Comparison of ENCODE assay signal across 22 cellular contexts in the genomic region with DNA sequence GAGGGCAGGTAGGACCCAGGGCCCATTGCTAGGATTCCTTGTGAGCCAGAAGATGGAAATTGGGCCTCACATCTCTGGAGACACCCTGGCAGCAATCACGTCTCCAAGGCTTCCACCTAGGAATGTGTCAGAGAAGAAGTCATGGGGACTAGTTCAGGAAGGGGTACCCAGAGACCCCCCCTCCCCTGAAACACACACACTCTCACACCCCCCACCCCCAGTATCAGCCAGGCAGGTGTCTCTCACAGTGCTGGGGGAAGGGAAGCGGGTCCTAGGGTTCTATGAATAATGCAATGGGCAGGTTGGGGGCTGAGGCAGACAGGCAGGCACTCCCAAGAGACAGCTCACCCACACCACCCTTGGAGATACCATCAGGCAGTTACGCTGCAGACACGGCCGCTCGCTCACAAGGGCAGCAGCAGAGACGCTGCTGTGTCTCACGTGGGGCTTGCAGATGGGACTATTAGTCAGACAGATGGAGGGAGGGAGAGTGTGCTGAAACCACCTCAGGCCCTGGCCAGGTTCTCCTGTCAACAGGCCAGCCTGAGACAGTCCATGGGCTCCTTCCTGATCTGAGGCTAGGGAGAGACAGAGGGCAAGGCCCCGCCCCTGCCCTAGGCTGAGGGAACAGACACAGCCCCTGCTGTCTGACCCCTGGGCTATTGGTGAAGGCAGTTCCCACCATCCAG.
DNase-seq lines count a peak whose midpoint lies in the region; ATAC-seq and TF ChIP-seq lines count a peak whose summit lies in the region.
"Had no signal": no experiment of that assay in that cellular context is flagged by ENCODE, and none has a peak within 500 bp of the region (broad histone marks: within the 10 kb centered on the region; RNA-seq: fewer than 3 reads in every experiment).

No MANE protein-coding gene starts in this region.

- H2BK12ac ChIP-seq in neuronal stem cell (ENCODE audit: low read length), result no peak overlapping the region

- no peak overlapping the region for H2AFZ ChIP-seq in neuronal stem cell (ENCODE audit: low read length)
- H2AFZ ChIP-seq: GM23248 had no signal

- H3K36me3 ChIP-seq in colonic mucosa (no peaks in the 10 kb centered on the region), neuronal stem cell (replicated peaks in 1 of 2; ENCODE audit: control insufficient read depth in 2 of 2, insufficient read depth in 2 of 2, low read length in 2 of 2) (no peaks in the 10 kb centered on the region), esophagus squamous epithelium (no peaks in the 10 kb centered on the region)
- H3K36me3 ChIP-seq: adrenal gland, ovary, thoracic aorta had no signal

- no peak overlapping the region for H3K27ac Mint-ChIP-seq in immature natural killer cell
- H3K27ac Mint-ChIP-seq: T-helper 1 cell treated with Interleukin-12 subunit alpha and Interleukin-12 subunit beta and Interleukin-4 antibody, amounts not matched to agents 30 μg/mL and 1 μg/mL, for 36 hours had no signal

- H3K14ac ChIP-seq in neuronal stem cell (ENCODE audit: low read length), result no peak overlapping the region

- H3K27ac ChIP-seq in colonic mucosa (no peak overlapping the region), neuronal stem cell (replicated peaks; ENCODE audit: low read length) (no peak overlapping the region), esophagus squamous epithelium (no peak overlapping the region)
- H3K27ac ChIP-seq: adrenal gland, GM23248, ovary, thoracic aorta had no signal

- no peak overlapping the region for H3K9ac ChIP-seq in colonic mucosa (ENCODE audit: low read depth in 2 of 2, low read length in 2 of 2)
- no peak overlapping the region for H3K9ac ChIP-seq in neuronal stem cell (ENCODE audit: low read depth, low read length, poor library complexity)
- H3K9ac ChIP-seq: GM23248 had no signal

- no peaks in the 10 kb centered on the region for H3K4me1 Mint-ChIP-seq in immature natural killer cell

- H3K18ac ChIP-seq in neuronal stem cell (ENCODE audit: low read length), result peak overlapping the region; percentile 35

- peak; percentile 63 for DNase-seq in DMS 273 (lab: John Stamatoyannopoulos, UW; ENCODE audit: unreplicated experiment)
- peak; percentile 27 for DNase-seq in HT1080 (ENCODE audit: low read depth)
- peak; percentile 12 for DNase-seq in colonic mucosa
- no peak for DNase-seq in neuronal stem cell (ENCODE audit: low spot score)
- no peak for DNase-seq in esophagus squamous epithelium (lab: John Stamatoyannopoulos, UW)
- DNase-seq in hepatic stellate cell (ENCODE audit: low spot score), result no peak
- DNase-seq in immature natural killer cell, result no peak
- DNase-seq: activated effector memory CD4-positive, alpha-beta T cell treated with Interleukin-2 at 50 U/mL for 16 hours; AML-193; central memory CD4-positive, alpha-beta T cell; GDM1; GM23248; Karpas-422; left colon; NCI-H1417 treated with DMSO at 0.1 percent for 48 hours; ovary; stimulated activated CD4-positive, alpha-beta T cell treated with anti-CD3 and anti-CD28 coated beads, Interleukin-4, amount 100 ng/mL, for 4 hours had no signal

- no peak overlapping the region for H2BK15ac ChIP-seq in neuronal stem cell (ENCODE audit: low read length)

- intact Hi-C loops in colonic mucosa (cut with DNase I) (no loop called here), esophagus squamous epithelium (cut with DNase I) (no loop called here)

- H3K4ac ChIP-seq in neuronal stem cell (ENCODE audit: low read length), result peak overlapping the region; percentile 38

- TF ChIP-seq CTCF in colonic mucosa (IDR thresholded peaks at IDR 0.05) (no peak), esophagus squamous epithelium (IDR thresholded peaks at IDR 0.05) (no peak)

- no peak for TF ChIP-seq POLR2A in esophagus squamous epithelium (IDR thresholded peaks at IDR 0.05)

- no peak overlapping the region for H4K8ac ChIP-seq in neuronal stem cell (ENCODE audit: low read depth, low read length)

- no peak overlapping the region for H2BK120ac ChIP-seq in neuronal stem cell (ENCODE audit: low read depth, low read length)

- ATAC-seq in GM19023 (IDR thresholded peaks at IDR 0.05; ENCODE audit: unreplicated experiment), result no peak
- ATAC-seq: GM12878, left colon had no signal

- no peaks in the 10 kb centered on the region for H3K36me3 Mint-ChIP-seq in immature natural killer cell

- H3K27me3 ChIP-seq in colonic mucosa (no peaks in the 10 kb centered on the region), neuronal stem cell (ENCODE audit: control insufficient read depth in 3 of 3, insufficient read depth in 3 of 3, low read depth in 1 of 3, low read length in 3 of 3) (no peaks in the 10 kb centered on the region), esophagus squamous epithelium (peaks cover 0 to 10% (median 0%) of the 10 kb centered on the region in 4 donors)
- H3K27me3 ChIP-seq: adrenal gland, ovary had no signal

- H4K91ac ChIP-seq in neuronal stem cell (ENCODE audit: low read depth, low read length, poor library complexity), result no peak overlapping the region

- H3K4me1 ChIP-seq in colonic mucosa, result no peaks in the 10 kb centered on the region
- H3K4me1 ChIP-seq in neuronal stem cell (ENCODE audit: control insufficient read depth in 2 of 2, insufficient read depth in 1 of 2, low read depth in 1 of 2, low read length in 2 of 2), result no peaks in the 10 kb centered on the region
- H3K4me1 ChIP-seq in esophagus squamous epithelium, result no peaks in the 10 kb centered on the region
- H3K4me1 ChIP-seq: adrenal gland had no signal

- H3K79me1 ChIP-seq in neuronal stem cell (ENCODE audit: low read depth, low read length), result peaks cover 1% of the 10 kb centered on the region

- no peak overlapping the region for H2AK5ac ChIP-seq in neuronal stem cell (ENCODE audit: low read depth, low read length)

- H3K9me3 Mint-ChIP-seq in immature natural killer cell, result no peaks in the 10 kb centered on the region
- H3K9me3 Mint-ChIP-seq: T-helper 1 cell treated with Interleukin-12 subunit alpha and Interleukin-12 subunit beta and Interleukin-4 antibody, amounts not matched to agents 30 μg/mL and 1 μg/mL, for 36 hours had no signal

- H2BK5ac ChIP-seq in neuronal stem cell (ENCODE audit: low read length), result no peak overlapping the region

- peaks cover 0 to 4% (median 3%) of the 10 kb centered on the region in 3 donors for H3K27me3 Mint-ChIP-seq in immature natural killer cell (ENCODE audit: low read depth in 3 of 3)

- no peak overlapping the region for H3K4me3 ChIP-seq in colonic mucosa
- H3K4me3 ChIP-seq in neuronal stem cell (ENCODE audit: low read length in 2 of 2), result no peak overlapping the region
- no peak overlapping the region for H3K4me3 ChIP-seq in esophagus squamous epithelium
- H3K4me3 ChIP-seq: adrenal gland, GM12878, GM23248, ovary, thoracic aorta had no signal

- no CpG with 5 or more reads among the region's 9 CpGs for WGBS in neuronal stem cell (ENCODE audit: extremely low coverage in 2 of 2, insufficient read length in 2 of 2, insufficient replicate concordance in 1 of 2), 2 donors
- 67 to 83% methylated on average over 1 to 9 of the region's 9 CpGs for WGBS in esophagus squamous epithelium, 2 donors

- H3K4me3 Mint-ChIP-seq in immature natural killer cell, result no peak overlapping the region
- H3K4me3 Mint-ChIP-seq: T-helper 1 cell treated with Interleukin-12 subunit alpha and Interleukin-12 subunit beta and Interleukin-4 antibody, amounts not matched to agents 30 μg/mL and 1 μg/mL, for 36 hours had no signal

- no peak overlapping the region for H3K4me2 ChIP-seq in neuronal stem cell (ENCODE audit: insufficient read depth, low read length, poor library complexity, severe bottlenecking)

- H3K23ac ChIP-seq in neuronal stem cell (ENCODE audit: low read depth, low read length, poor library complexity), result peak overlapping the region; percentile 34

- H3K9me3 ChIP-seq in colonic mucosa (no peaks in the 10 kb centered on the region), neuronal stem cell (replicated peaks in 1 of 2; ENCODE audit: control insufficient read depth in 2 of 2, insufficient read depth in 1 of 2, low read depth in 1 of 2, low read length in 2 of 2) (no peaks in the 10 kb centered on the region), esophagus squamous epithelium (no peaks in the 10 kb centered on the region)
- H3K9me3 ChIP-seq: adrenal gland, ovary, thoracic aorta had no signal

Comparison
In these comparisons a context has a peak if more than half of its experiments do, and no peak if none do; other contexts are left out.
1. DNase-seq: peak in DMS 273 (single experiment), HT1080 (single experiment) and colonic mucosa (single experiment); none in neuronal stem cell (single experiment), esophagus squamous epithelium (single experiment), hepatic stellate cell (single experiment) and immature natural killer cell (0 of 3).